10 cellular contexts compared by ENCODE assay signal in genomic region chr14:103870891-103871595, GRCh38. TPM values are rescaled to one million over a fixed set of nuclear protein-coding genes. Genes with fewer than 3 reads are reported as not detected.
A peak's percentile ranks its signal among the peaks of the same experiment; 100 is the strongest.
DNase-seq lines count a peak whose midpoint lies in the region; ATAC-seq and TF ChIP-seq lines count a peak whose summit lies in the region.
"Had no signal": no experiment of that assay in that cellular context is flagged by ENCODE, and none has a peak within 500 bp of the region (broad histone marks: within the 10 kb centered on the region; RNA-seq: fewer than 3 reads in every experiment).

No MANE protein-coding gene starts in this region.

- H3K9ac ChIP-seq in OCI-LY3 (ENCODE audit: low read length), result no peak overlapping the region

- H3K27me3 Mint-ChIP-seq in activated CD8-positive, alpha-beta memory T cell treated with anti-CD3 and anti-CD28 coated beads, Interleukin-2, amount 10 ng/mL, durations not matched to agents 7 days and 5 days, result no peaks in the 10 kb centered on the region

- peaks cover 16% of the 10 kb centered on the region for H3K4me1 Mint-ChIP-seq in activated CD8-positive, alpha-beta memory T cell treated with anti-CD3 and anti-CD28 coated beads, Interleukin-2, amount 10 ng/mL, durations not matched to agents 7 days and 5 days

- ATAC-seq in activated CD8-positive, alpha-beta memory T cell treated with anti-CD3 and anti-CD28 coated beads, Interleukin-2, amount 10 ng/mL, durations not matched to agents 7 days and 5 days, result no peak

- WGBS in esophagus squamous epithelium, 2 donors, result 63 to 74% methylated on average over 6 to 8 of the region's 8 CpGs
- 89% methylated on average over 8 of the region's 8 CpGs for WGBS in prostate gland

- H3K9me3 Mint-ChIP-seq in activated CD8-positive, alpha-beta memory T cell treated with anti-CD3 and anti-CD28 coated beads, Interleukin-2, amount 10 ng/mL, durations not matched to agents 7 days and 5 days (ENCODE audit: low read depth), result no peaks in the 10 kb centered on the region
- H3K9me3 Mint-ChIP-seq: H9 had no signal

- H3K27ac Mint-ChIP-seq in activated CD8-positive, alpha-beta memory T cell treated with anti-CD3 and anti-CD28 coated beads, Interleukin-2, amount 10 ng/mL, durations not matched to agents 7 days and 5 days, result no peak overlapping the region
- H3K27ac Mint-ChIP-seq: H9 had no signal

- H3K36me3 ChIP-seq in OCI-LY3 (replicated peaks; ENCODE audit: low read depth, low read length) (no peaks in the 10 kb centered on the region), esophagus squamous epithelium (no peaks in the 10 kb centered on the region), prostate gland (no peaks in the 10 kb centered on the region)

- H3K27me3 ChIP-seq in OCI-LY3 (ENCODE audit: low read depth, low read length) (no peaks in the 10 kb centered on the region), esophagus squamous epithelium (no peaks in the 10 kb centered on the region), prostate gland (replicated peaks; ENCODE audit: insufficient read depth) (no peaks in the 10 kb centered on the region)

- no peaks in the 10 kb centered on the region for H3K36me3 Mint-ChIP-seq in activated CD8-positive, alpha-beta memory T cell treated with anti-CD3 and anti-CD28 coated beads, Interleukin-2, amount 10 ng/mL, durations not matched to agents 7 days and 5 days

- H3K4me3 Mint-ChIP-seq in activated CD8-positive, alpha-beta memory T cell treated with anti-CD3 and anti-CD28 coated beads, Interleukin-2, amount 10 ng/mL, durations not matched to agents 7 days and 5 days, result peak overlapping the region; percentile 42

- peak overlapping the region; percentile 80 for H3K4me2 ChIP-seq in OCI-LY3 (ENCODE audit: low read length)

- H3K27ac ChIP-seq in OCI-LY3 (ENCODE audit: low read length) (no peak overlapping the region), esophagus squamous epithelium (peak overlapping the region; percentile 75 to 87 (median 83)), prostate gland (peak overlapping the region; percentile 71 to 78)

- peaks cover 5% of the 10 kb centered on the region; the same call in 1 of the 2 replicates for H3K79me2 ChIP-seq in OCI-LY3 (ENCODE audit: low read length)

- TF ChIP-seq POLR2A in esophagus squamous epithelium (IDR thresholded peaks at IDR 0.05) (no peak), prostate gland (IDR thresholded peaks at IDR 0.05) (no peak)

- DNase-seq in activated CD8-positive, alpha-beta memory T cell treated with anti-CD3 and anti-CD28 coated beads, Interleukin-2, amount 10 ng/mL, durations not matched to agents 7 days and 5 days, result no peak
- no peak for DNase-seq in activated CD8-positive, alpha-beta memory T cell treated with anti-CD3 and anti-CD28 coated beads, Interleukin-2, amount 50 U/mL, for 4 hours
- DNase-seq in esophagus squamous epithelium (lab: John Stamatoyannopoulos, UW) (no peak), prostate gland (ENCODE audit: low spot score) (no peak), NCI-H82 (lab: John Stamatoyannopoulos, UW) (no peak)
- no peak for DNase-seq in stimulated activated CD4-positive, alpha-beta T cell treated with anti-CD3 and anti-CD28 coated beads, Interleukin-4, amount 100 ng/mL, for 1 hour
- DNase-seq in activated CD4-positive, CD25-positive, alpha-beta regulatory T cell treated with anti-CD3 and anti-CD28 coated beads, Interleukin-2, amount 50 U/mL, for 72 hours, result no peak
- DNase-seq: NCI-H2107 had no signal

- peak overlapping the region; percentile 63; the same call in 1 of the 2 replicates for H2AFZ ChIP-seq in OCI-LY3 (ENCODE audit: low read depth, low read length)

- intact Hi-C loops in esophagus squamous epithelium (cut with DNase I), result no loop called here
- intact Hi-C loops in prostate gland (cut with DNase I), result no loop called here

- H3K4me1 ChIP-seq in OCI-LY3 (ENCODE audit: low read length), result peaks cover 10% of the 10 kb centered on the region
- H3K4me1 ChIP-seq in esophagus squamous epithelium, result peaks cover 22 to 73% (median 49%) of the 10 kb centered on the region in 3 donors
- H3K4me1 ChIP-seq in prostate gland (replicated peaks), result peaks cover 7% of the 10 kb centered on the region

- H3K9me3 ChIP-seq in OCI-LY3 (ENCODE audit: insufficient read depth, low read length) (no peaks in the 10 kb centered on the region), esophagus squamous epithelium (no peaks in the 10 kb centered on the region), prostate gland (no peaks in the 10 kb centered on the region)

- CTCF ChIA-PET in activated CD8-positive, alpha-beta memory T cell treated with anti-CD3 and anti-CD28 coated beads, Interleukin-2, amount 10 ng/mL, durations not matched to agents 7 days and 5 days (lab: Charles Lee), result no interaction called here

- no peak for TF ChIP-seq CTCF in OCI-LY3 (IDR thresholded peaks at IDR 0.05; ENCODE audit: low read depth, low read length)
- no peak for TF ChIP-seq CTCF in esophagus squamous epithelium (IDR thresholded peaks at IDR 0.05)
- TF ChIP-seq CTCF in prostate gland (IDR thresholded peaks at IDR 0.05), result no peak

- no peaks in the 10 kb centered on the region for H4K20me1 ChIP-seq in OCI-LY3 (ENCODE audit: insufficient read depth, low read length)

- peak overlapping the region; percentile 91 for H3K4me3 ChIP-seq in OCI-LY3 (ENCODE audit: low read length)
- peak overlapping the region in 1 of 4 donors; percentile 70 for H3K4me3 ChIP-seq in esophagus squamous epithelium
- no peak overlapping the region for H3K4me3 ChIP-seq in prostate gland

RNA-seq across cellular contexts. Expression of gene PPP1R13B, which starts 23.7 kb away (rescaled TPM):
- total RNA-seq in activated CD8-positive, alpha-beta memory T cell treated with anti-CD3 and anti-CD28 coated beads, Interleukin-2, amount 10 ng/mL, durations not matched to agents 7 days and 5 days, result 10 to 100 TPM in 1 of 2 experiments, 1 to 10 TPM in 1; 8.6 to 11.7 TPM
- total RNA-seq in esophagus squamous epithelium (10 to 100 TPM; 12.7 to 25.0 (median 20.6) TPM), prostate gland (10 to 100 TPM; 48.2 to 64.6 TPM)

RNA-seq across cellular contexts. Expression of gene TDRD9, which starts 57.2 kb away (rescaled TPM):
- 1 to 10 TPM; 1.1 to 1.2 TPM for total RNA-seq in activated CD8-positive, alpha-beta memory T cell treated with anti-CD3 and anti-CD28 coated beads, Interleukin-2, amount 10 ng/mL, durations not matched to agents 7 days and 5 days
- total RNA-seq in esophagus squamous epithelium, result 1 to 10 TPM in 1 of 4 donors, under 1 TPM in 3; 0.09 to 6.0 (median 0.74) TPM
- 10 to 100 TPM in 1 of 2 donors, under 1 TPM in 1; 0.64 to 18.2 TPM for total RNA-seq in prostate gland
- total RNA-seq: H9 had no signal
